Comparison of ENCODE assay signal across 26 cellular contexts in genomic region chr13:98802548-98802947, GRCh38. TPM values are rescaled to one million over a fixed set of nuclear protein-coding genes. Genes with fewer than 3 reads are reported as not detected.
DNase-seq lines count a peak whose midpoint lies in the region; ATAC-seq and TF ChIP-seq lines count a peak whose summit lies in the region.
"Had no signal": no experiment of that assay in that cellular context is flagged by ENCODE, and none has a peak within 500 bp of the region (broad histone marks: within the 10 kb centered on the region; RNA-seq: fewer than 3 reads in every experiment).

No MANE protein-coding gene starts in this region.

- H3K4me1 Mint-ChIP-seq in type B pancreatic cell (ENCODE audit: unreplicated experiment) = peaks cover 7% of the 10 kb centered on the region
- no peaks in the 10 kb centered on the region for H3K4me1 Mint-ChIP-seq in stimulated activated memory B cell treated with anti-CD40 and anti-IgM and Interleukin-4, amounts not matched to agents 10 μg/mL and 1 μg/mL and 100 μg/mL, for 72 hours

- DNase-seq in Right ventricle myocardium superior (no peak), left cardiac atrium (no peak), hepatocyte (ENCODE audit: low spot score) (no peak), mucosa of descending colon (no peak), type B pancreatic cell (ENCODE audit: extremely low spot score, unreplicated experiment) (peak; percentile 29), NCI-H1092 (lab: John Stamatoyannopoulos, UW) (no peak)
- DNase-seq: 8988T; DMS153; DND-41; GOT3; HCEC 1CT; IMR-90; MM.1S; NCI-H1417; NCI-H1694; NCI-H2029 treated with DMSO at 0.1 percent for 48 hours; NCI-H446 treated with DMSO at 0.1 percent for 48 hours; NCI-H526; NK-92 treated with Interleukin-12 subunit alpha and Interleukin-12 subunit beta, amount 100 ng/mL, for 24 hours; PC-9; RPMI8226 had no signal

- H3K27me3 Mint-ChIP-seq in type B pancreatic cell = no peaks in the 10 kb centered on the region
- no peaks in the 10 kb centered on the region for H3K27me3 Mint-ChIP-seq in stimulated activated memory B cell treated with anti-CD40 and anti-IgM and Interleukin-4, amounts not matched to agents 10 μg/mL and 1 μg/mL and 100 μg/mL, for 72 hours

- peaks cover 9% of the 10 kb centered on the region for H3K36me3 Mint-ChIP-seq in type B pancreatic cell
- peaks cover 56% of the 10 kb centered on the region for H3K36me3 Mint-ChIP-seq in stimulated activated memory B cell treated with anti-CD40 and anti-IgM and Interleukin-4, amounts not matched to agents 10 μg/mL and 1 μg/mL and 100 μg/mL, for 72 hours

- H2AFZ ChIP-seq in hepatocyte = no peak overlapping the region
- H2AFZ ChIP-seq: PC-9 had no signal

- H3K9me2 ChIP-seq in hepatocyte (replicated peaks; ENCODE audit: insufficient read depth) = no peaks in the 10 kb centered on the region

- no peaks in the 10 kb centered on the region for H3K79me2 ChIP-seq in hepatocyte

- H3K4me1 ChIP-seq in hepatocyte (ENCODE audit: insufficient read depth) (peaks cover 14% of the 10 kb centered on the region), mucosa of descending colon (ENCODE audit: low read depth) (no peaks in the 10 kb centered on the region)

- H3K27me3 ChIP-seq in hepatocyte = no peaks in the 10 kb centered on the region

- peak; percentile 10 for ATAC-seq in Right ventricle myocardium superior (ENCODE audit: poor library complexity)
- no peak for ATAC-seq in left cardiac atrium
- peak; percentile 74 for ATAC-seq in mucosa of descending colon
- ATAC-seq in GM21529 (IDR thresholded peaks at IDR 0.05; ENCODE audit: unreplicated experiment) = no peak
- ATAC-seq in stimulated activated memory B cell treated with anti-CD40 and anti-IgM and Interleukin-4, amounts not matched to agents 10 μg/mL and 1 μg/mL and 100 μg/mL, for 72 hours = no peak

- H3K9me3 ChIP-seq in hepatocyte (ENCODE audit: low read depth) (no peaks in the 10 kb centered on the region), mucosa of descending colon (no peaks in the 10 kb centered on the region)

- WGBS in hepatocyte (ENCODE audit: low lambda C conversion rate, missing lambda C conversion rate) = 95% methylated on average over 4 of the region's 4 CpGs

- no peaks in the 10 kb centered on the region for H4K20me1 ChIP-seq in hepatocyte (ENCODE audit: insufficient read depth, poor library complexity, severe bottlenecking)

- TF ChIP-seq CTCF in hepatocyte (IDR thresholded peaks at IDR 0.05; ENCODE audit: poor library complexity) = no peak
- no peak for TF ChIP-seq CTCF in mucosa of descending colon (IDR thresholded peaks at IDR 0.05)
- TF ChIP-seq CTCF in type B pancreatic cell (conservative IDR thresholded peaks at IDR 0.05) = no peak

- peak overlapping the region; percentile 82 for H3K27ac ChIP-seq in hepatocyte
- H3K27ac ChIP-seq: KMS-11, PC-9 had no signal

- no peak overlapping the region for H3K4me2 ChIP-seq in hepatocyte
- H3K4me2 ChIP-seq: KMS-11, PC-9 had no signal

- H3K4me3 Mint-ChIP-seq in type B pancreatic cell = no peak overlapping the region
- H3K4me3 Mint-ChIP-seq in stimulated activated memory B cell treated with anti-CD40 and anti-IgM and Interleukin-4, amounts not matched to agents 10 μg/mL and 1 μg/mL and 100 μg/mL, for 72 hours = no peak overlapping the region

- H3K4me3 ChIP-seq in hepatocyte (no peak overlapping the region), mucosa of descending colon (no peak overlapping the region)
- H3K4me3 ChIP-seq: PC-9 had no signal

- intact Hi-C loops in Right ventricle myocardium superior (cut with DNase I) (no loop called here), left cardiac atrium (cut with DNase I) (no loop called here), mucosa of descending colon (cut with DNase I, micrococcal nuclease) (no loop called here)

- H3K9me3 Mint-ChIP-seq in type B pancreatic cell = no peaks in the 10 kb centered on the region
- H3K9me3 Mint-ChIP-seq in stimulated activated memory B cell treated with anti-CD40 and anti-IgM and Interleukin-4, amounts not matched to agents 10 μg/mL and 1 μg/mL and 100 μg/mL, for 72 hours = no peaks in the 10 kb centered on the region

- H3K36me3 ChIP-seq in hepatocyte (replicated peaks; ENCODE audit: insufficient read depth, low read depth) (no peaks in the 10 kb centered on the region), mucosa of descending colon (ENCODE audit: low read depth) (no peaks in the 10 kb centered on the region)

- H3K27ac Mint-ChIP-seq in type B pancreatic cell = peak overlapping the region; percentile 12
- no peak overlapping the region for H3K27ac Mint-ChIP-seq in stimulated activated memory B cell treated with anti-CD40 and anti-IgM and Interleukin-4, amounts not matched to agents 10 μg/mL and 1 μg/mL and 100 μg/mL, for 72 hours

RNA-seq across cellular contexts. Expression of gene SLC15A1, which starts 50.1 kb away (rescaled TPM):
- total RNA-seq in Right ventricle myocardium superior (not detected), left cardiac atrium (not detected), hepatocyte (14.2 and 18.7 TPM in 2 replicates), mucosa of descending colon (10 to 100 TPM; 27.2 to 45.1 (median 37.9) TPM), type B pancreatic cell (ENCODE audit: low replicate concordance) (3.2 and 10.9 TPM in 2 replicates)
- 7.5 and 10.0 TPM in 2 replicates for polyA plus RNA-seq in hepatocyte
- total RNA-seq: IMR-90, SK-MEL-5 had no signal
- polyA plus RNA-seq: BJ, IMR-90 had no signal

Comparison
In these comparisons a context has a peak if more than half of its experiments do, and no peak if none do; other contexts are left out.
1. ATAC-seq: peak in Right ventricle myocardium superior (single experiment) and mucosa of descending colon (single experiment); none in left cardiac atrium (0 of 2), GM21529 (single experiment) and stimulated activated memory B cell treated with anti-CD40 and anti-IgM and Interleukin-4, amounts not matched to agents 10 μg/mL and 1 μg/mL and 100 μg/mL, for 72 hours (single experiment).